10 cellular contexts compared by ENCODE assay signal in genomic region chr1:147762233-147763024, GRCh38. TPM values are rescaled to one million over a fixed set of nuclear protein-coding genes. Genes with fewer than 3 reads are reported as not detected.
DNase-seq lines count a peak whose midpoint lies in the region; ATAC-seq and TF ChIP-seq lines count a peak whose summit lies in the region.
"Had no signal": no experiment of that assay in that cellular context is flagged by ENCODE, and none has a peak within 500 bp of the region (broad histone marks: within the 10 kb centered on the region; RNA-seq: fewer than 3 reads in every experiment).

No MANE protein-coding gene starts in this region.

- H3K4me1 ChIP-seq in right atrium auricular region (peaks cover 0 to 58% of the 10 kb centered on the region in 2 donors), tibial artery (peaks cover 0 to 95% (median 73%) of the 10 kb centered on the region in 4 donors)
- H3K4me1 ChIP-seq: body of pancreas had no signal

- no peaks in the 10 kb centered on the region for H3K27me3 ChIP-seq in right atrium auricular region
- H3K27me3 ChIP-seq in tibial artery = no peaks in the 10 kb centered on the region
- H3K27me3 ChIP-seq: body of pancreas had no signal

- POLR2A ChIA-PET in activated CD4-positive, alpha-beta memory T cell treated with anti-CD3 and anti-CD28 coated beads for 36 hours (lab: Charles Lee) = interaction anchor here (0.6 kb wide), 1 partner anchor 92 kb away, joined by 4 read pairs; the partner anchor contains the start of gene ACP6

- no peak for ATAC-seq in GM21723 (IDR thresholded peaks at IDR 0.05; ENCODE audit: unreplicated experiment)

- H3K4me3 Mint-ChIP-seq in activated naive CD4-positive, alpha-beta T cell treated with anti-CD3 and anti-CD28 coated beads for 36 hours = no peak overlapping the region
- no peak overlapping the region for H3K4me3 Mint-ChIP-seq in activated CD4-positive, alpha-beta memory T cell treated with anti-CD3 and anti-CD28 coated beads for 36 hours

- H3K36me3 Mint-ChIP-seq in activated naive CD4-positive, alpha-beta T cell treated with anti-CD3 and anti-CD28 coated beads for 36 hours (ENCODE audit: low read depth) = no peaks in the 10 kb centered on the region
- H3K36me3 Mint-ChIP-seq in activated CD4-positive, alpha-beta memory T cell treated with anti-CD3 and anti-CD28 coated beads for 36 hours = no peaks in the 10 kb centered on the region

- peak overlapping the region; percentile 48 for H3K27ac Mint-ChIP-seq in activated naive CD4-positive, alpha-beta T cell treated with anti-CD3 and anti-CD28 coated beads for 36 hours
- H3K27ac Mint-ChIP-seq in activated CD4-positive, alpha-beta memory T cell treated with anti-CD3 and anti-CD28 coated beads for 36 hours = peak overlapping the region; percentile 53

- no peaks in the 10 kb centered on the region for H3K27me3 Mint-ChIP-seq in activated naive CD4-positive, alpha-beta T cell treated with anti-CD3 and anti-CD28 coated beads for 36 hours (ENCODE audit: low read depth)
- H3K27me3 Mint-ChIP-seq in activated CD4-positive, alpha-beta memory T cell treated with anti-CD3 and anti-CD28 coated beads for 36 hours = no peaks in the 10 kb centered on the region

- peaks cover 30% of the 10 kb centered on the region for H3K4me1 Mint-ChIP-seq in activated naive CD4-positive, alpha-beta T cell treated with anti-CD3 and anti-CD28 coated beads for 36 hours (ENCODE audit: low read depth)
- H3K4me1 Mint-ChIP-seq in activated CD4-positive, alpha-beta memory T cell treated with anti-CD3 and anti-CD28 coated beads for 36 hours (ENCODE audit: low read depth) = peaks cover 20% of the 10 kb centered on the region

- H3K9me3 ChIP-seq in right atrium auricular region = no peaks in the 10 kb centered on the region
- H3K9me3 ChIP-seq in tibial artery = no peaks in the 10 kb centered on the region
- H3K9me3 ChIP-seq: body of pancreas had no signal

- H3K4me3 ChIP-seq in right atrium auricular region (no peak overlapping the region), tibial artery (no peak overlapping the region)
- H3K4me3 ChIP-seq: body of pancreas had no signal

- TF ChIP-seq CTCF in right atrium auricular region (IDR thresholded peaks at IDR 0.05) (no peak), tibial artery (IDR thresholded peaks at IDR 0.05) (no peak)

- intact Hi-C loops in activated naive CD4-positive, alpha-beta T cell treated with anti-CD3 and anti-CD28 coated beads for 36 hours (cut with micrococcal nuclease) = no loop called here
- intact Hi-C loops in activated CD4-positive, alpha-beta memory T cell treated with anti-CD3 and anti-CD28 coated beads for 36 hours (cut with micrococcal nuclease) = loop anchor here (2.0 kb wide), 1 partner anchor 128 kb away; no protein-coding TSS in a partner anchor
- intact Hi-C loops in tibial artery (cut with DNase I; ENCODE audit: low total_unique reads) = no loop called here

- H3K36me3 ChIP-seq in right atrium auricular region (no peaks in the 10 kb centered on the region), tibial artery (peaks cover 10 to 23% (median 13%) of the 10 kb centered on the region in 3 donors)

- CTCF ChIA-PET in activated naive CD4-positive, alpha-beta T cell treated with anti-CD3 and anti-CD28 coated beads for 36 hours (lab: Charles Lee) = interaction anchor here (0.5 kb wide), 1 partner anchor 130 kb away, joined by 3 read pairs; no protein-coding TSS in a partner anchor
- CTCF ChIA-PET in activated CD4-positive, alpha-beta memory T cell treated with anti-CD3 and anti-CD28 coated beads for 36 hours (lab: Charles Lee) = no interaction called here

- no peaks in the 10 kb centered on the region for H3K9me3 Mint-ChIP-seq in activated naive CD4-positive, alpha-beta T cell treated with anti-CD3 and anti-CD28 coated beads for 36 hours
- no peaks in the 10 kb centered on the region for H3K9me3 Mint-ChIP-seq in activated CD4-positive, alpha-beta memory T cell treated with anti-CD3 and anti-CD28 coated beads for 36 hours

- peak overlapping the region; percentile 37 to 86 for H3K27ac ChIP-seq in right atrium auricular region
- peak overlapping the region; percentile 62 to 89 for H3K27ac ChIP-seq in tibial artery
- H3K27ac ChIP-seq: body of pancreas had no signal

- no peak for DNase-seq in activated naive CD4-positive, alpha-beta T cell treated with anti-CD3 and anti-CD28 coated beads for 36 hours
- no peak for DNase-seq in activated naive CD4-positive, alpha-beta T cell treated with anti-CD3 and anti-CD28 coated beads, Interleukin-2, amount 50 U/mL, for 16 hours
- no peak for DNase-seq in activated CD4-positive, alpha-beta memory T cell treated with anti-CD3 and anti-CD28 coated beads for 36 hours
- DNase-seq in right atrium auricular region (ENCODE audit: low spot score) (no peak), tibial artery (no peak), NCI-H510A treated with DMSO at 0.1 percent for 48 hours (lab: John Stamatoyannopoulos, UW) (no peak), cortex of kidney (lab: John Stamatoyannopoulos, UW) (no peak)
- DNase-seq: body of pancreas had no signal

RNA-seq across cellular contexts. Expression of gene GJA5, which starts 2.0 kb away (rescaled TPM):
- total RNA-seq in activated naive CD4-positive, alpha-beta T cell treated with anti-CD3 and anti-CD28 coated beads for 36 hours = not detected
- not detected for total RNA-seq in activated CD4-positive, alpha-beta memory T cell treated with anti-CD3 and anti-CD28 coated beads for 36 hours
- total RNA-seq in right atrium auricular region = 100 to 1,000 TPM; 114 to 126 TPM
- total RNA-seq: fibroblast of lung had no signal

Comparison
In these comparisons a context has a peak if more than half of its experiments do, and no peak if none do; other contexts are left out.
1. RNA of gene GJA5, which starts 2.0 kb away (total RNA-seq): 114 to 126 TPM in right atrium auricular region; not detected in activated naive CD4-positive, alpha-beta T cell treated with anti-CD3 and anti-CD28 coated beads for 36 hours and not detected in activated CD4-positive, alpha-beta memory T cell treated with anti-CD3 and anti-CD28 coated beads for 36 hours; every median in the first group is over 100 times any median in the second.